In the genomic region with DNA sequence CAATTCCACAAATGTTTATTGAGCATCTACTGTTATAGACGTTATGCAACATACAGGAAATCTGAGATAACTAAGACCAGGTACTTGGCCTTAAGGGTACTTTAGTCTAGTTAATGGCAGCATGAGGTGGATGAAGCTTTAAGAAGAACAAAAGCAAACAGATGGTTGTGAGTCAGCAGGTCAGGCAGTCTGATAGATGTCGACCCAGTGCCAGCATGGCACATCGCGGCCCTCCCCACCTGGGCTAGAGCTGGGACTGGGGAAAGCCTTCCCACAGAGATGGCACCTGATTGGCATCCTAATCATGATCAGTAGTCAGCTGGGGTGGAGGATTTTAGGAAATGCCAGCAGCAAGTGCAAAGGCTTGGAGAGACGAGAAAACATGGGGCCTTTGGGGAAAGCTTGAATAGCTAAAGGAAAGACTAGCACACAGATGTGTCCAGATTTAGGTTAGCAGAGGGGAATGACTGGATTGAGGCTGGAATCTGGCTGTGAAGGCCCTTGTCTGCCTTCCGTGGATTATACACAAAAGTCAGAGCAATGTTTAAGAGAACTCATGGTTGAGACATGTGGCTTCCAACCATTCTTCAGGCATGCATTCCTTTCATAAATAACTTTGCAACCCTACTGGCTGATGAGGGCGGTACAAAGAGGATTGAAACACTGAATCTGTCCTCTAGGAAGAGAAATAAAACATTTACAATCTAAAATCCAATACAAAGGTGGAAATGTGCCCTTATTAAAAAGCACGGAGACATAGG, we compare ENCODE assay signal across 23 cellular contexts.
DNase-seq lines count a peak whose midpoint lies in the region; ATAC-seq, FAIRE-seq and TF ChIP-seq lines count a peak whose summit lies in the region.
"Had no signal": no experiment of that assay in that cellular context is flagged by ENCODE, and none has a peak within 500 bp of the region (broad histone marks: within the 10 kb centered on the region; RNA-seq: fewer than 3 reads in every experiment).

No MANE protein-coding gene starts in this region.

- peaks cover 15% of the 10 kb centered on the region for H3K4me1 Mint-ChIP-seq in endodermal cell

- no peaks in the 10 kb centered on the region for H3K27me3 ChIP-seq in endodermal cell (ENCODE audit: control insufficient read depth, insufficient read depth, low read length, poor library complexity, severe bottlenecking)
- H3K27me3 ChIP-seq in MG63 = 0 out of 2 replicates have a peak, but pooled peaks cover 3% of the 10 kb centered on the region
- H3K27me3 ChIP-seq: BLaER1, Peyer's patch had no signal

- peak; percentile 42 for FAIRE-seq in urothelium cell line (lab: Jason Lieb, UNC)
- FAIRE-seq: D721Med, GM12878, GM18507 had no signal

- no peak overlapping the region for H3K9ac ChIP-seq in endodermal cell (ENCODE audit: extremely low read depth, low read length, poor library complexity, severe bottlenecking)
- H3K9ac ChIP-seq: BLaER1, GM23248, SK-N-SH had no signal

- H3K9me3 Mint-ChIP-seq in endodermal cell = no peaks in the 10 kb centered on the region

- TF ChIP-seq CTCF in endodermal cell (conservative IDR thresholded peaks at IDR 0.05) = peak; percentile 34

- no peaks in the 10 kb centered on the region for H3K4me1 ChIP-seq in endodermal cell (ENCODE audit: control insufficient read depth, insufficient read depth, low read length)
- H3K4me1 ChIP-seq: BLaER1, Peyer's patch had no signal

- no peaks in the 10 kb centered on the region for H3K36me3 Mint-ChIP-seq in endodermal cell (ENCODE audit: low read depth)
- H3K36me3 Mint-ChIP-seq: CD8-positive, alpha-beta T cell had no signal

- in situ Hi-C loops in G401 (cut with HindIII; ENCODE audit: low sequenced_read_pairs) = no loop called here

- no peak overlapping the region for H3K27ac ChIP-seq in endodermal cell (ENCODE audit: low read depth, low read length)
- H3K27ac ChIP-seq: BLaER1, GM23248, Peyer's patch had no signal

- no peak overlapping the region for H3K4me3 Mint-ChIP-seq in endodermal cell
- H3K4me3 Mint-ChIP-seq: CD8-positive, alpha-beta T cell; IgD-negative memory B cell had no signal

- H3K4me3 ChIP-seq in endodermal cell (ENCODE audit: low read length) = no peak overlapping the region
- no peak overlapping the region for H3K4me3 ChIP-seq in MG63
- H3K4me3 ChIP-seq: BLaER1, GM12878, GM23248, Peyer's patch had no signal

- peaks cover 7% of the 10 kb centered on the region for H3K27me3 Mint-ChIP-seq in endodermal cell (ENCODE audit: insufficient read depth)
- H3K27me3 Mint-ChIP-seq: IgD-negative memory B cell had no signal

- H3K9me3 ChIP-seq in endodermal cell (ENCODE audit: control insufficient read depth, low read length) = no peaks in the 10 kb centered on the region
- H3K9me3 ChIP-seq in MG63 = no peaks in the 10 kb centered on the region
- H3K9me3 ChIP-seq: BLaER1, Peyer's patch, SK-N-SH had no signal

- 96 to 100% methylated on average over 3 to 8 of the region's 8 CpGs for WGBS in endodermal cell (ENCODE audit: insufficient coverage in 1 of 2, insufficient read length in 1 of 2), 2 experiments

- H3K36me3 ChIP-seq in endodermal cell (ENCODE audit: control insufficient read depth, insufficient read depth, low read length) = no peaks in the 10 kb centered on the region
- no peaks in the 10 kb centered on the region for H3K36me3 ChIP-seq in MG63
- H3K36me3 ChIP-seq: Peyer's patch had no signal

- H3K27ac Mint-ChIP-seq in endodermal cell = no peak overlapping the region
- H3K27ac Mint-ChIP-seq: CD8-positive, alpha-beta T cell; IgD-negative memory B cell had no signal

- DNase-seq in G401 (ENCODE audit: low spot score) = peak; percentile 8
- peak; percentile 72 for DNase-seq in NCI-H524 treated with DMSO at 0.1 percent for 48 hours (lab: John Stamatoyannopoulos, UW)
- no peak for DNase-seq in endodermal cell
- DNase-seq in urothelium cell line (ENCODE audit: low spot score) = no peak
- DNase-seq in MG63 = no peak
- DNase-seq in SKM-1 treated with dmso at 0.1 percent for 144 hours (lab: John Stamatoyannopoulos, UW; ENCODE audit: unreplicated experiment) = no peak
- DNase-seq: CD8-positive, alpha-beta T cell; DMS79 treated with DMSO at 0.1 percent for 48 hours; GDM1; GM23248; Kasumi-1; NCI-H1417; NCI-H187 treated with DMSO at 0.1 percent for 48 hours; NCI-H774; Peyer's patch; Right ventricle myocardium superior; SK-N-SH had no signal

- ATAC-seq in HG03520 (IDR thresholded peaks at IDR 0.05; ENCODE audit: unreplicated experiment) = no peak
- ATAC-seq: CD8-positive, alpha-beta T cell; GM12878 had no signal

Comparison
In these comparisons a context has a peak if more than half of its experiments do, and no peak if none do; other contexts are left out.
1. DNase-seq: peak in G401 (single experiment) and NCI-H524 treated with DMSO at 0.1 percent for 48 hours (single experiment); none in endodermal cell (single experiment), urothelium cell line (single experiment), MG63 (single experiment) and SKM-1 treated with dmso at 0.1 percent for 144 hours (single experiment).